In genomic region chr9:12439267-12439666, GRCh38 we compare ENCODE assay signal across 13 cellular contexts.
DNase-seq lines count a peak whose midpoint lies in the region; ATAC-seq and TF ChIP-seq lines count a peak whose summit lies in the region.
"Had no signal": no experiment of that assay in that cellular context is flagged by ENCODE, and none has a peak within 500 bp of the region (broad histone marks: within the 10 kb centered on the region; RNA-seq: fewer than 3 reads in every experiment).

No MANE protein-coding gene starts in this region.

- no peaks in the 10 kb centered on the region for H3K9me3 Mint-ChIP-seq in GM23338

- H3K27me3 Mint-ChIP-seq in GM23338 (ENCODE audit: insufficient read depth, low read depth, poor library complexity): peaks cover 3% of the 10 kb centered on the region
- H3K27me3 Mint-ChIP-seq: CD4-positive, alpha-beta memory T cell had no signal

- peak overlapping the region; percentile 67; the same call in 1 of the 2 replicates for H2AFZ ChIP-seq in GM23338

- no peaks in the 10 kb centered on the region for H3F3A ChIP-seq in GM23338 (replicated peaks; ENCODE audit: low read depth)

- H3K79me2 ChIP-seq in GM23338 (replicated peaks; ENCODE audit: insufficient read depth): no peaks in the 10 kb centered on the region

- H3K27ac Mint-ChIP-seq in GM23338: no peak overlapping the region
- H3K27ac Mint-ChIP-seq: CD4-positive, alpha-beta memory T cell had no signal

- no peaks in the 10 kb centered on the region for H3K9me3 ChIP-seq in upper lobe of right lung
- H3K9me3 ChIP-seq: A549, BE2C had no signal

- no peak for ATAC-seq in GM23338
- peak; percentile 45 for ATAC-seq in upper lobe of right lung
- ATAC-seq: A549, HCT116, HepG2 had no signal

- H3K27ac ChIP-seq in GM23338 (ENCODE audit: low read depth): no peak overlapping the region
- no peak overlapping the region for H3K27ac ChIP-seq in upper lobe of right lung
- H3K27ac ChIP-seq: A549, C4-2B had no signal

- H3K4me2 ChIP-seq in GM23338: no peak overlapping the region
- H3K4me2 ChIP-seq: A549 had no signal

- no peak overlapping the region for H3K4me3 ChIP-seq in GM23338
- H3K4me3 ChIP-seq in upper lobe of right lung: no peak overlapping the region
- H3K4me3 ChIP-seq: A549 had no signal

- DNase-seq in G401 (ENCODE audit: low spot score): peak; percentile 54
- no peak for DNase-seq in GM23338 (ENCODE audit: low spot score)
- DNase-seq in cerebellum (ENCODE audit: low spot score): peak; percentile 47
- no peak for DNase-seq in upper lobe of right lung
- no peak for DNase-seq in activated effector memory CD4-positive, alpha-beta T cell treated with anti-CD3 and anti-CD28 coated beads, Interleukin-2, amount 50 U/mL, for 16 hours
- no peak for DNase-seq in NCI-H2107 (lab: John Stamatoyannopoulos, UW)
- DNase-seq: BE2C; CD4-positive, alpha-beta memory T cell; DMS79 had no signal

- H3K36me3 Mint-ChIP-seq in GM23338 (ENCODE audit: low read depth): no peaks in the 10 kb centered on the region
- H3K36me3 Mint-ChIP-seq: CD4-positive, alpha-beta memory T cell had no signal

- H4K20me1 ChIP-seq in GM23338 (replicated peaks; ENCODE audit: insufficient read depth): no peaks in the 10 kb centered on the region

- no peak overlapping the region for H3K4me3 Mint-ChIP-seq in GM23338

- in situ Hi-C loops in G401 (cut with HindIII; ENCODE audit: low sequenced_read_pairs): no loop called here

- H3K27me3 ChIP-seq in GM23338 (ENCODE audit: insufficient read depth): no peaks in the 10 kb centered on the region
- no peaks in the 10 kb centered on the region for H3K27me3 ChIP-seq in upper lobe of right lung
- H3K27me3 ChIP-seq: BE2C had no signal

- H3K4me1 Mint-ChIP-seq in GM23338: peaks cover 12% of the 10 kb centered on the region
- H3K4me1 Mint-ChIP-seq: CD4-positive, alpha-beta memory T cell had no signal

- intact Hi-C loops in upper lobe of right lung (cut with DNase I): no loop called here

- peaks cover 35% of the 10 kb centered on the region for H3K4me1 ChIP-seq in GM23338 (ENCODE audit: insufficient read depth)
- no peaks in the 10 kb centered on the region for H3K4me1 ChIP-seq in upper lobe of right lung
- H3K4me1 ChIP-seq: A549, BE2C had no signal

- TF ChIP-seq CTCF in GM23338 (conservative IDR thresholded peaks at IDR 0.05; ENCODE audit: low read depth in 2 of 2) (no peak), upper lobe of right lung (IDR thresholded peaks at IDR 0.05) (no peak)

- H3K36me3 ChIP-seq in GM23338 (ENCODE audit: insufficient read depth): no peaks in the 10 kb centered on the region
- no peaks in the 10 kb centered on the region for H3K36me3 ChIP-seq in upper lobe of right lung
- H3K36me3 ChIP-seq: BE2C had no signal

- no peaks in the 10 kb centered on the region for H3K9me2 ChIP-seq in GM23338 (ENCODE audit: insufficient read depth)

TF ChIP-seq in GM23338, 12 proteins besides CTCF, POLR2A, EP300 and RAD21 (continues in another document):
- TF ChIP-seq POLR2AphosphoS5 (IDR thresholded peaks at IDR 0.05; ENCODE audit: low read depth) (no peak), EZH2 (IDR thresholded peaks at IDR 0.05; ENCODE audit: low read depth, unreplicated experiment) (no peak), ZNF331 (CRISPR knock-in tag; IDR thresholded peaks at IDR 0.05; ENCODE audit: low read depth) (no peak), CREB1 (CRISPR knock-in tag; IDR thresholded peaks at IDR 0.05; ENCODE audit: low read depth) (no peak), ZNF462 (CRISPR knock-in tag; IDR thresholded peaks at IDR 0.05) (no peak), REST (IDR thresholded peaks at IDR 0.05; ENCODE audit: unreplicated experiment) (no peak), EZH2phosphoT487 (IDR thresholded peaks at IDR 0.05; ENCODE audit: unreplicated experiment) (no peak)
- TF ChIP-seq, protein P1, sequence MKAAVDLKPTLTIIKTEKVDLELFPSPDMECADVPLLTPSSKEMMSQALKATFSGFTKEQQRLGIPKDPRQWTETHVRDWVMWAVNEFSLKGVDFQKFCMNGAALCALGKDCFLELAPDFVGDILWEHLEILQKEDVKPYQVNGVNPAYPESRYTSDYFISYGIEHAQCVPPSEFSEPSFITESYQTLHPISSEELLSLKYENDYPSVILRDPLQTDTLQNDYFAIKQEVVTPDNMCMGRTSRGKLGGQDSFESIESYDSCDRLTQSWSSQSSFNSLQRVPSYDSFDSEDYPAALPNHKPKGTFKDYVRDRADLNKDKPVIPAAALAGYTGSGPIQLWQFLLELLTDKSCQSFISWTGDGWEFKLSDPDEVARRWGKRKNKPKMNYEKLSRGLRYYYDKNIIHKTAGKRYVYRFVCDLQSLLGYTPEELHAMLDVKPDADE (IDR thresholded peaks at IDR 0.05): no peak

Comparison
In these comparisons a context has a peak if more than half of its experiments do, and no peak if none do; other contexts are left out.
1. DNase-seq: peak in G401 (single experiment) and cerebellum (single experiment); none in GM23338 (single experiment), upper lobe of right lung (single experiment), activated effector memory CD4-positive, alpha-beta T cell treated with anti-CD3 and anti-CD28 coated beads, Interleukin-2, amount 50 U/mL, for 16 hours (single experiment) and NCI-H2107 (single experiment).